Comparison of ENCODE assay signal across 8 cellular contexts in the genomic region with DNA sequence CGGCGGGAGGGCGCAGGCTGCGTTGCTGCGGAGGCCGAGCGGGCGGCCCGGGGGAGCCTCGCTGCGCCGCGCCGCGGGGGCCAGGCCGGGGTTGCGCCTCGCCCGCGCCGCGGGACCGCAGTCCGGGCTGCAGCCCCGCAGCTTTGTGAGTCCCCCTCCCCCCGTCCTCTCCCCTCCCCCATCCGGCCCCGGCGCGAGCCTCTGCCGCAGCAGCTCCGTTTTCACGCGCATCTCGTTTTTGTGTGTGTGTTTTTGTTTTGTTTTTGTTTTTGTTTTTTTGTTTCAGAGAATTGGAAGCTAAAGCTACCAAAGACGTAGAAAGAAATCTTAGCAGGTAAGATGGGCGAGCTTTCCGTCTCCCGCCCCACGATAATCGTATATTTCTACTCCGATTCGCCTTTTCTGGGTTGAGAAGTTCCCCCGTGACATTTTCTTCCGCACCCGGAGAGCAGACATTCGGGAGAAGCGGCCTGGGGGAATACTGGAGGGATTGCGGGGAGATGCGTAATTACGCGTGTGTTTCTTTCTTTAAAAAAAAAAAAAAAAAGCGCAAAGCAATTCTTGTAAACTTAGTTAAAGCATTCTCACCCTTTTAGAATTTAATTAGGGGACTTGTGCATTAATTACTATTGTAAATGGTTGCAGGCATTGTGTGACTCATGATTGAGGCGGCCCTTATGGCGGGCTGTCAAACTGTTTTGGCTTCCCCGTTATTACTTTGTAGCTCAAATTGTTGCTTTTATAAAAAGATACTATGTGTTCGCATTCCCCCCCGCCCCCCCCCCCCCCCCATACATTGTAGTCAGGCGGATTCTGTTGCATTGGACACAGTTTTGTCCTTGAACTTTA. TPM values are rescaled to one million over a fixed set of nuclear protein-coding genes. Genes with fewer than 3 reads are reported as not detected.
DNase-seq lines count a peak whose midpoint lies in the region; ATAC-seq and TF ChIP-seq lines count a peak whose summit lies in the region.

No MANE protein-coding gene starts in this region.

- peak overlapping the region; percentile 60 for H3K14ac ChIP-seq in neuronal stem cell (ENCODE audit: low read length)

- H2AFZ ChIP-seq in MM.1S (ENCODE audit: low read length), result peak overlapping the region; percentile 55
- H2AFZ ChIP-seq in neuronal stem cell (ENCODE audit: low read length), result peak overlapping the region; percentile 97

- peak overlapping the region; percentile 43; the same call in 1 of the 2 replicates for H3K27ac ChIP-seq in MM.1S (ENCODE audit: low read length)
- peak overlapping the region; percentile 94 for H3K27ac ChIP-seq in neuronal stem cell (replicated peaks; ENCODE audit: low read length)

- no peak overlapping the region for H2BK15ac ChIP-seq in neuronal stem cell (ENCODE audit: low read length)

- TF ChIP-seq CTCF in MM.1S (IDR thresholded peaks at IDR 0.05; ENCODE audit: low read length), result no peak

- ATAC-seq in GM18868 (IDR thresholded peaks at IDR 0.05; ENCODE audit: unreplicated experiment), result peak; percentile 19
- ATAC-seq in HG02763 (IDR thresholded peaks at IDR 0.05; ENCODE audit: unreplicated experiment), result no peak

- H3K36me3 ChIP-seq in MM.1S (replicated peaks; ENCODE audit: insufficient read depth, low read length) (peaks cover 6% of the 10 kb centered on the region; the same call in 1 of the 2 replicates), neuronal stem cell (replicated peaks in 1 of 2; ENCODE audit: control insufficient read depth in 2 of 2, insufficient read depth in 2 of 2, low read length in 2 of 2) (peaks cover 7 to 42% of the 10 kb centered on the region in 2 donors)

- no peaks in the 10 kb centered on the region for H3K27me3 ChIP-seq in MM.1S (replicated peaks; ENCODE audit: insufficient read depth, low read length)
- H3K27me3 ChIP-seq in neuronal stem cell (ENCODE audit: control insufficient read depth in 3 of 3, insufficient read depth in 3 of 3, low read depth in 1 of 3, low read length in 3 of 3), result no peaks in the 10 kb centered on the region

- H3K4me3 ChIP-seq in MM.1S (ENCODE audit: low read length) (peak overlapping the region; percentile 90), neuronal stem cell (ENCODE audit: low read length in 2 of 2) (peak overlapping the region; percentile 83 to 99)

- in situ Hi-C loops in ACHN (cut with HindIII; ENCODE audit: low pct_ligation_motif_present, low pct_unique_long_range_greater_than_20kb, low sequenced_read_pairs), result no loop called here

- H3K4me3 Mint-ChIP-seq in activated T-helper 1 cell treated with anti-CD3 and anti-CD28 coated beads, Interleukin-12 subunit alpha, Interleukin-12 subunit beta, Interleukin-2, Interleukin-4 antibody, amounts not matched to agents 30 ng/mL and 10 ng/mL and 1 ng/mL, durations not matched to agents 14 hours and 24 hours and 36 hours, result peak overlapping the region; percentile 92

- H3K4me1 Mint-ChIP-seq in activated T-helper 1 cell treated with anti-CD3 and anti-CD28 coated beads, Interleukin-12 subunit alpha, Interleukin-12 subunit beta, Interleukin-2, Interleukin-4 antibody, amounts not matched to agents 30 ng/mL and 10 ng/mL and 1 ng/mL, durations not matched to agents 14 hours and 24 hours and 36 hours (ENCODE audit: low read depth), result peaks cover 42% of the 10 kb centered on the region

- peak overlapping the region; percentile 99 for H4K91ac ChIP-seq in neuronal stem cell (ENCODE audit: low read depth, low read length, poor library complexity)

- H2BK120ac ChIP-seq in neuronal stem cell (ENCODE audit: low read depth, low read length), result no peak overlapping the region

- H4K20me1 ChIP-seq in MM.1S (ENCODE audit: insufficient read depth, low read length), result no peaks in the 10 kb centered on the region

- H3K79me1 ChIP-seq in neuronal stem cell (ENCODE audit: low read depth, low read length), result peaks cover 2% of the 10 kb centered on the region

- H2AK5ac ChIP-seq in neuronal stem cell (ENCODE audit: low read depth, low read length), result peak overlapping the region; percentile 88

- H3K4me2 ChIP-seq in MM.1S (ENCODE audit: low read depth, low read length) (peak overlapping the region; percentile 75), neuronal stem cell (ENCODE audit: insufficient read depth, low read length, poor library complexity, severe bottlenecking) (peak overlapping the region; percentile 23)

- H3K36me3 Mint-ChIP-seq in activated T-helper 1 cell treated with anti-CD3 and anti-CD28 coated beads, Interleukin-12 subunit alpha, Interleukin-12 subunit beta, Interleukin-2, Interleukin-4 antibody, amounts not matched to agents 30 ng/mL and 10 ng/mL and 1 ng/mL, durations not matched to agents 14 hours and 24 hours and 36 hours (ENCODE audit: low read depth), result peaks cover 28% of the 10 kb centered on the region

- no CpG with 5 or more reads among the region's 59 CpGs for WGBS in neuronal stem cell (ENCODE audit: extremely low coverage in 2 of 2, insufficient read length in 2 of 2, insufficient replicate concordance in 1 of 2), 2 donors

- H3K27ac Mint-ChIP-seq in activated T-helper 1 cell treated with anti-CD3 and anti-CD28 coated beads, Interleukin-12 subunit alpha, Interleukin-12 subunit beta, Interleukin-2, Interleukin-4 antibody, amounts not matched to agents 30 ng/mL and 10 ng/mL and 1 ng/mL, durations not matched to agents 14 hours and 24 hours and 36 hours, result peak overlapping the region; percentile 96

- DNase-seq in ACHN, result peak; percentile 28
- peak; percentile 19 for DNase-seq in MM.1S
- no peak for DNase-seq in activated T-helper 1 cell treated with anti-CD3 and anti-CD28 coated beads, Interleukin-12 subunit alpha, Interleukin-12 subunit beta, Interleukin-2, Interleukin-4 antibody, amounts not matched to agents 30 ng/mL and 10 ng/mL and 1 ng/mL, durations not matched to agents 14 hours and 24 hours and 36 hours (ENCODE audit: low spot score)
- DNase-seq in fibroblast of peridontal ligament (ENCODE audit: extremely low read depth), result peak; percentile 35
- peak; percentile 20 for DNase-seq in neuronal stem cell (ENCODE audit: low spot score)
- no peak for DNase-seq in SIG-M5 treated with dmso at 0.1 percent for 504 hours (lab: John Stamatoyannopoulos, UW; ENCODE audit: unreplicated experiment)

- H3K9me3 ChIP-seq in MM.1S (replicated peaks; ENCODE audit: insufficient read depth, low read length), result no peaks in the 10 kb centered on the region
- H3K9me3 ChIP-seq in neuronal stem cell (replicated peaks in 1 of 2; ENCODE audit: control insufficient read depth in 2 of 2, insufficient read depth in 1 of 2, low read depth in 1 of 2, low read length in 2 of 2), result no peaks in the 10 kb centered on the region

- intact Hi-C loops in activated T-helper 1 cell treated with anti-CD3 and anti-CD28 coated beads, Interleukin-12 subunit alpha, Interleukin-12 subunit beta, Interleukin-2, Interleukin-4 antibody, amounts not matched to agents 30 ng/mL and 10 ng/mL and 1 ng/mL, durations not matched to agents 14 hours and 24 hours and 36 hours (cut with micrococcal nuclease), result loop anchor here (1.0 to 5.0 kb wide), 2 partner anchors 189 to 382 kb away; a partner anchor contains a TSS

- H2BK12ac ChIP-seq in neuronal stem cell (ENCODE audit: low read length), result no peak overlapping the region

- H4K8ac ChIP-seq in neuronal stem cell (ENCODE audit: low read depth, low read length), result no peak overlapping the region

- H3K4ac ChIP-seq in neuronal stem cell (ENCODE audit: low read length), result peak overlapping the region; percentile 54

- no peaks in the 10 kb centered on the region for H3K9me2 ChIP-seq in MM.1S (replicated peaks; ENCODE audit: insufficient read depth, low read length)

- H3K27me3 Mint-ChIP-seq in activated T-helper 1 cell treated with anti-CD3 and anti-CD28 coated beads, Interleukin-12 subunit alpha, Interleukin-12 subunit beta, Interleukin-2, Interleukin-4 antibody, amounts not matched to agents 30 ng/mL and 10 ng/mL and 1 ng/mL, durations not matched to agents 14 hours and 24 hours and 36 hours (ENCODE audit: insufficient read depth), result no peaks in the 10 kb centered on the region

- H3F3A ChIP-seq in MM.1S (ENCODE audit: insufficient read depth, low read length), result peaks cover 9% of the 10 kb centered on the region; the same call in 1 of the 2 replicates

- H2BK5ac ChIP-seq in neuronal stem cell (ENCODE audit: low read length), result peak overlapping the region; percentile 98

- no peaks in the 10 kb centered on the region for H3K9me3 Mint-ChIP-seq in activated T-helper 1 cell treated with anti-CD3 and anti-CD28 coated beads, Interleukin-12 subunit alpha, Interleukin-12 subunit beta, Interleukin-2, Interleukin-4 antibody, amounts not matched to agents 30 ng/mL and 10 ng/mL and 1 ng/mL, durations not matched to agents 14 hours and 24 hours and 36 hours

- H3K18ac ChIP-seq in neuronal stem cell (ENCODE audit: low read length), result peak overlapping the region; percentile 99

- H3K9ac ChIP-seq in MM.1S (ENCODE audit: low read length) (peak overlapping the region; percentile 77), neuronal stem cell (ENCODE audit: low read depth, low read length, poor library complexity) (peak overlapping the region; percentile 97)

- H3K4me1 ChIP-seq in MM.1S (ENCODE audit: low read length) (peaks cover 8% of the 10 kb centered on the region), neuronal stem cell (ENCODE audit: control insufficient read depth in 2 of 2, insufficient read depth in 1 of 2, low read depth in 1 of 2, low read length in 2 of 2) (peaks cover 0 to 10% of the 10 kb centered on the region in 2 donors)

- H3K23ac ChIP-seq in neuronal stem cell (ENCODE audit: low read depth, low read length, poor library complexity), result no peak overlapping the region

- peaks cover 53% of the 10 kb centered on the region for H3K79me2 ChIP-seq in MM.1S (ENCODE audit: low read length)

RNA-seq across cellular contexts. Expression of a gene that starts 0.7 kb away (rescaled TPM):
- total RNA-seq in activated T-helper 1 cell treated with anti-CD3 and anti-CD28 coated beads, Interleukin-12 subunit alpha, Interleukin-12 subunit beta, Interleukin-2, Interleukin-4 antibody, amounts not matched to agents 30 ng/mL and 10 ng/mL and 1 ng/mL, durations not matched to agents 14 hours and 24 hours and 36 hours, result 57.8 and 60.9 TPM in 2 replicates
- polyA plus RNA-seq in neuronal stem cell (2013, experiment 1 of 2), result 49.6 TPM
- 49.9 TPM for polyA plus RNA-seq in neuronal stem cell (2013, experiment 2 of 2)

Comparison
In these comparisons a context has a peak if more than half of its experiments do, and no peak if none do; other contexts are left out.
1. DNase-seq: peak in ACHN (single experiment), MM.1S (single experiment), fibroblast of peridontal ligament (single experiment) and neuronal stem cell (single experiment); none in activated T-helper 1 cell treated with anti-CD3 and anti-CD28 coated beads, Interleukin-12 subunit alpha, Interleukin-12 subunit beta, Interleukin-2, Interleukin-4 antibody, amounts not matched to agents 30 ng/mL and 10 ng/mL and 1 ng/mL, durations not matched to agents 14 hours and 24 hours and 36 hours (single experiment) and SIG-M5 treated with dmso at 0.1 percent for 504 hours (single experiment).